In genomic region chr1:167904641-167905040, GRCh38 we compare ENCODE assay signal across 11 cellular contexts. TPM values are rescaled to one million over a fixed set of nuclear protein-coding genes. Genes with fewer than 3 reads are reported as not detected.
DNase-seq lines count a peak whose midpoint lies in the region; ATAC-seq and TF ChIP-seq lines count a peak whose summit lies in the region.
"Had no signal": no experiment of that assay in that cellular context is flagged by ENCODE, and none has a peak within 500 bp of the region (broad histone marks: within the 10 kb centered on the region; RNA-seq: fewer than 3 reads in every experiment).

No MANE protein-coding gene starts in this region.

- H3K9me3 ChIP-seq in fibroblast of lung (ENCODE audit: control insufficient read depth, insufficient read depth, low read depth, low read length) (no peaks in the 10 kb centered on the region), osteoblast (ENCODE audit: low read depth, low read length) (peaks cover under 1% of the 10 kb centered on the region)
- H3K9me3 ChIP-seq: gastrocnemius medialis had no signal

- H3K79me2 ChIP-seq in fibroblast of lung (ENCODE audit: control insufficient read depth, insufficient read depth, low read length) (no peaks in the 10 kb centered on the region), osteoblast (ENCODE audit: insufficient read depth, low read length) (no peaks in the 10 kb centered on the region)

- H3K27me3 ChIP-seq in fibroblast of lung (ENCODE audit: control insufficient read depth, insufficient read depth, low read length), result no peaks in the 10 kb centered on the region
- no peaks in the 10 kb centered on the region for H3K27me3 ChIP-seq in osteoblast (ENCODE audit: insufficient read depth, low read length)
- H3K27me3 ChIP-seq in H7 (ENCODE audit: control insufficient read depth, insufficient read depth, low read length), result no peaks in the 10 kb centered on the region
- H3K27me3 ChIP-seq: gastrocnemius medialis had no signal

- no peak for ATAC-seq in GM18511 (IDR thresholded peaks at IDR 0.05; ENCODE audit: unreplicated experiment)
- ATAC-seq: gastrocnemius medialis had no signal

- H4K20me1 ChIP-seq in fibroblast of lung (ENCODE audit: control insufficient read depth, extremely low read depth, insufficient read depth, low read length) (no peaks in the 10 kb centered on the region), osteoblast (ENCODE audit: insufficient read depth, low read length) (no peaks in the 10 kb centered on the region)

- H3K9ac ChIP-seq in fibroblast of lung (ENCODE audit: insufficient read depth, low read length), result no peak overlapping the region

- peak; percentile 36 for DNase-seq in GM04504 (ENCODE audit: low read depth)
- peak; percentile 64 for DNase-seq in NCI-H510A treated with DMSO at 0.1 percent for 48 hours (lab: John Stamatoyannopoulos, UW)
- DNase-seq in fibroblast of lung (ENCODE audit: low read depth in 2 of 2), result peak; percentile 72 to 81
- no peak for DNase-seq in osteoblast (ENCODE audit: insufficient read length, low spot score, missing footprints)
- no peak for DNase-seq in iPS-NIHi11 (ENCODE audit: low spot score)
- DNase-seq in H7, result no peak
- no peak for DNase-seq in activated CD4-positive, alpha-beta T cell treated with anti-CD3 and anti-CD28 coated beads, Interleukin-2, amount 50 U/mL, for 4 hours
- DNase-seq: gastrocnemius medialis had no signal

- H3K36me3 ChIP-seq in fibroblast of lung (ENCODE audit: control insufficient read depth, insufficient read depth, low read length), result no peaks in the 10 kb centered on the region
- no peaks in the 10 kb centered on the region for H3K36me3 ChIP-seq in osteoblast (ENCODE audit: insufficient read depth, low read length)
- no peaks in the 10 kb centered on the region for H3K36me3 ChIP-seq in H7 (replicated peaks; ENCODE audit: control insufficient read depth, insufficient read depth, low read length)
- H3K36me3 ChIP-seq: gastrocnemius medialis, HAP-1 had no signal

- no peak overlapping the region for H3K4me3 ChIP-seq in fibroblast of lung (replicated peaks in 1 of 4; ENCODE audit: control extremely low read depth in 1 of 4, insufficient read depth in 1 of 4, low read depth in 3 of 4, low read length in 4 of 4)
- H3K4me3 ChIP-seq in osteoblast (ENCODE audit: insufficient read depth, low read length), result no peak overlapping the region
- H3K4me3 ChIP-seq in H7 (ENCODE audit: insufficient read depth, low read depth, low read length), result no peak overlapping the region
- H3K4me3 ChIP-seq: gastrocnemius medialis, HAP-1 had no signal

- H3K4me1 ChIP-seq in fibroblast of lung (ENCODE audit: control insufficient read depth, extremely low read depth, insufficient read depth, low read length) (no peaks in the 10 kb centered on the region), osteoblast (ENCODE audit: insufficient read depth, low read length) (peaks cover 13% of the 10 kb centered on the region)

- H2AFZ ChIP-seq in fibroblast of lung (ENCODE audit: low read length) (no peak overlapping the region), osteoblast (ENCODE audit: low read length) (peak overlapping the region; percentile 6)

- TF ChIP-seq CTCF in fibroblast of lung (conservative IDR thresholded peaks at IDR 0.05 in 1 of 2, IDR thresholded peaks at IDR 0.05 in 1 of 2; ENCODE audit: low read depth in 1 of 2, low read length in 2 of 2), result no peak
- TF ChIP-seq CTCF in osteoblast (IDR thresholded peaks at IDR 0.05; ENCODE audit: extremely low read depth, low read depth, low read length), result no peak

- H3K27ac ChIP-seq in fibroblast of lung (ENCODE audit: insufficient read depth, low read length), result no peak overlapping the region
- peak overlapping the region; percentile 43 for H3K27ac ChIP-seq in osteoblast (ENCODE audit: low read depth, low read length)
- H3K27ac ChIP-seq: gastrocnemius medialis had no signal

- peak overlapping the region; percentile 11 for H3K4me2 ChIP-seq in fibroblast of lung (ENCODE audit: extremely low read depth, insufficient read depth, low read length)
- no peak overlapping the region for H3K4me2 ChIP-seq in osteoblast (ENCODE audit: insufficient read depth, low read length)

RNA-seq across cellular contexts. Expression of gene ADCY10, which starts 9.3 kb away (rescaled TPM):
- total RNA-seq in fibroblast of lung (under 0.01 and 0.17 TPM in 2 replicates), osteoblast (0.29 and 0.36 TPM in 2 replicates)
- polyA plus RNA-seq in fibroblast of lung, result 0.09 TPM in 1 of 2 replicates, not detected in the other
- 0.09 TPM in 1 of 2 replicates, not detected in the other for polyA plus RNA-seq in fibroblast of lung (2012)
- polyA minus RNA-seq in fibroblast of lung (ENCODE audit: low replicate concordance), result 0.19 TPM in 1 of 2 replicates, not detected in the other
- 0.24 and 0.67 TPM in 2 replicates for total RNA-seq in H7 (2014; rRNA removed; shearing (Covaris generic))
- total RNA-seq: pulmonary artery endothelial cell had no signal

RNA-seq across cellular contexts. Expression of gene DCAF6, which starts 31.8 kb away (rescaled TPM):
- 64.4 and 71.1 TPM in 2 replicates for total RNA-seq in fibroblast of lung
- 89.9 and 143 TPM in 2 replicates for polyA plus RNA-seq in fibroblast of lung
- 51.6 and 73.7 TPM in 2 replicates for polyA plus RNA-seq in fibroblast of lung (2012)
- 14.1 and 18.7 TPM in 2 replicates for polyA minus RNA-seq in fibroblast of lung (ENCODE audit: low replicate concordance)
- total RNA-seq in osteoblast, result 91.6 and 102 TPM in 2 replicates
- total RNA-seq in H7 (2014; rRNA removed; shearing (Covaris generic)), result 13.5 and 19.0 TPM in 2 replicates

RNA-seq across cellular contexts. Expression of gene MPC2, which starts 32.2 kb away (rescaled TPM):
- total RNA-seq in fibroblast of lung (32.1 and 35.2 TPM in 2 replicates), osteoblast (34.7 and 54.8 TPM in 2 replicates)
- polyA plus RNA-seq in fibroblast of lung, result 52.6 and 58.7 TPM in 2 replicates
- 69.8 and 74.8 TPM in 2 replicates for polyA plus RNA-seq in fibroblast of lung (2012)
- 2.5 and 5.3 TPM in 2 replicates for polyA minus RNA-seq in fibroblast of lung (ENCODE audit: low replicate concordance)
- total RNA-seq in H7 (2014; rRNA removed; shearing (Covaris generic)), result 48.3 and 57.2 TPM in 2 replicates

Comparison
In these comparisons a context has a peak if more than half of its experiments do, and no peak if none do; other contexts are left out.
1. DNase-seq: peak in GM04504 (single experiment), NCI-H510A treated with DMSO at 0.1 percent for 48 hours (single experiment) and fibroblast of lung (2 of 2); none in osteoblast (single experiment), iPS-NIHi11 (single experiment), H7 (single experiment) and activated CD4-positive, alpha-beta T cell treated with anti-CD3 and anti-CD28 coated beads, Interleukin-2, amount 50 U/mL, for 4 hours (0 of 2).